ENCODE assay signal across 24 cellular contexts in the genomic region with DNA sequence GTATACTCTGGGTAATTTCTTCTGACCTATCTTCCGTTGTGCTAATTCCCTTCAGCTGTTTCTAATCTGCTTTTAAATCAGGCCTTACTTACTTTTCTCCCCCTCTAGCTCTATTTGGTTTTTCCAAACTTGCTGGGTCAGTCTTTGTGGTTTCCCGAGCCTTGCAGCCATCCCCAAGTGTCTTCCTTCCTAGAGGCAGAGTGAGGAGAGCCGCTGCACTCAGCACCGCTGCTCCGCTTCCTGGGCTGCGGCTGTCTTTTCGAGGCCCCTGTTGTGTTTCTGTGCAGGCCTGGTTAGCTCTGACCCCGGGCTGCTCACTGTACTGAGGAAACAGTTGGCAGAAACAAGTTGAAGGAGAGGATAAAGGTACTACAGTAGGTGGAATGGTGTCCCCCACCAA. TPM values are rescaled to one million over a fixed set of nuclear protein-coding genes. Genes with fewer than 3 reads are reported as not detected.
A peak's percentile ranks its signal among the peaks of the same experiment; 100 is the strongest.
DNase-seq lines count a peak whose midpoint lies in the region; ATAC-seq, FAIRE-seq and TF ChIP-seq lines count a peak whose summit lies in the region.
"Had no signal": no experiment of that assay in that cellular context is flagged by ENCODE, and none has a peak within 500 bp of the region (broad histone marks: within the 10 kb centered on the region; RNA-seq: fewer than 3 reads in every experiment).

No MANE protein-coding gene starts in this region.

- H3K4ac ChIP-seq in trophoblast cell (ENCODE audit: low read depth, low read length) = no peak overlapping the region

- H3K79me2 ChIP-seq in K562 (ENCODE audit: control insufficient read depth, insufficient read depth, low read length) (no peaks in the 10 kb centered on the region), trophoblast cell (ENCODE audit: control insufficient read depth, insufficient read depth, low read length, poor library complexity) (peaks cover 1% of the 10 kb centered on the region)

- TF ChIP-seq EP300 in K562 (IDR thresholded peaks at IDR 0.05; ENCODE audit: low read length) = no peak

- no peaks in the 10 kb centered on the region for H3K36me3 Mint-ChIP-seq in CD4-positive, alpha-beta memory T cell
- no peaks in the 10 kb centered on the region for H3K36me3 Mint-ChIP-seq in activated CD8-positive, alpha-beta T cell treated with anti-CD3 and anti-CD28 coated beads, Interleukin-2, amount 10 ng/mL, durations not matched to agents 7 days and 5 days (ENCODE audit: low read depth)
- H3K36me3 Mint-ChIP-seq: activated naive CD8-positive, alpha-beta T cell treated with anti-CD3 and anti-CD28 coated beads, Interleukin-2, amount 10 ng/mL, durations not matched to agents 7 days and 5 days; CD8-positive, alpha-beta memory T cell had no signal

- peak overlapping the region in 2 of 7 donors; percentile 42 to 59 for H3K27ac Mint-ChIP-seq in CD4-positive, alpha-beta memory T cell
- no peak overlapping the region for H3K27ac Mint-ChIP-seq in activated CD8-positive, alpha-beta T cell treated with anti-CD3 and anti-CD28 coated beads, Interleukin-2, amount 10 ng/mL, durations not matched to agents 7 days and 5 days
- H3K27ac Mint-ChIP-seq: activated naive CD8-positive, alpha-beta T cell treated with anti-CD3 and anti-CD28 coated beads, Interleukin-2, amount 10 ng/mL, durations not matched to agents 7 days and 5 days had no signal

- CTCF ChIA-PET in K562 (lab: Yijun Ruan, JAX; ENCODE audit: low intra/inter-chr PET ratio) = no interaction called here
- CTCF ChIA-PET in CD4-positive, alpha-beta memory T cell (lab: Charles Lee; ENCODE audit: partially characterized antibody) = interaction anchor here (1.1 to 1.2 kb wide), 2 partner anchors 17 to 175 kb away, joined by 4 read pairs; no protein-coding TSS in a partner anchor
- CTCF ChIA-PET in activated CD8-positive, alpha-beta T cell treated with anti-CD3 and anti-CD28 coated beads, Interleukin-2, amount 10 ng/mL, durations not matched to agents 7 days and 5 days (lab: Charles Lee) = no interaction called here

- no peak for TF ChIP-seq CTCF in K562 (IDR thresholded peaks at IDR 0.05 in 2 of 3, conservative IDR thresholded peaks at IDR 0.05 in 1 of 3; ENCODE audit: insufficient read depth in 2 of 3, low read depth in 1 of 3, low read length in 3 of 3)

- H4K12ac ChIP-seq in trophoblast cell (ENCODE audit: low read depth, low read length) = no peak overlapping the region

- H2AK5ac ChIP-seq in trophoblast cell (ENCODE audit: low read length) = no peak overlapping the region

- H4K8ac ChIP-seq in trophoblast cell (ENCODE audit: low read depth, low read length) = no peak overlapping the region

- H3K4me1 Mint-ChIP-seq in CD4-positive, alpha-beta memory T cell = peaks cover 10 to 16% (median 11%) of the 10 kb centered on the region in 4 donors
- peaks cover 4% of the 10 kb centered on the region for H3K4me1 Mint-ChIP-seq in activated CD8-positive, alpha-beta T cell treated with anti-CD3 and anti-CD28 coated beads, Interleukin-2, amount 10 ng/mL, durations not matched to agents 7 days and 5 days (ENCODE audit: low read depth)
- H3K4me1 Mint-ChIP-seq: activated naive CD8-positive, alpha-beta T cell treated with anti-CD3 and anti-CD28 coated beads, Interleukin-2, amount 10 ng/mL, durations not matched to agents 7 days and 5 days had no signal

- peaks cover 0 to 12% (median 0%) of the 10 kb centered on the region in 11 experiments; a peak in 5 of 22 replicates for H3K27me3 ChIP-seq in BLaER1 treated with 17β-estradiol and CSF1 and Interleukin-3, amounts not matched to agents 10 nM and 100 nM
- peaks cover 56 to 78% of the 10 kb centered on the region in 2 experiments; a peak in 4 of 5 replicates for H3K27me3 ChIP-seq in K562 (ENCODE audit: control insufficient read depth in 2 of 2, insufficient read depth in 2 of 2, low read length in 2 of 2)
- H3K27me3 ChIP-seq in trophoblast cell (ENCODE audit: insufficient read depth, low read length) = no peaks in the 10 kb centered on the region
- no peaks in the 10 kb centered on the region for H3K27me3 ChIP-seq in CD4-positive, alpha-beta memory T cell (ENCODE audit: insufficient read depth, low read length)

- H3K14ac ChIP-seq in trophoblast cell (ENCODE audit: low read length) = no peak overlapping the region

- peak overlapping the region in 3 of 11 experiments; percentile 26 to 51 (median 46); a peak in 4 of 22 replicates for H3K27ac ChIP-seq in BLaER1 treated with 17β-estradiol and CSF1 and Interleukin-3, amounts not matched to agents 10 nM and 100 nM
- H3K27ac ChIP-seq in K562 (ENCODE audit: extremely low read depth, low read depth, low read length) (no peak overlapping the region), trophoblast cell (ENCODE audit: low read depth, low read length) (peak overlapping the region; percentile 21)
- no peak overlapping the region for H3K27ac ChIP-seq in CD4-positive, alpha-beta memory T cell (ENCODE audit: low read depth, low read length)
- H3K27ac ChIP-seq: tibial artery had no signal

- no peak overlapping the region for H3K4me3 ChIP-seq in BLaER1 treated with 17β-estradiol and CSF1 and Interleukin-3, amounts not matched to agents 10 nM and 100 nM
- H3K4me3 ChIP-seq in K562 (no peak overlapping the region), trophoblast cell (ENCODE audit: low read depth, low read length) (no peak overlapping the region)
- H3K4me3 ChIP-seq in CD4-positive, alpha-beta memory T cell (ENCODE audit: low read length in 2 of 2) = no peak overlapping the region
- H3K4me3 ChIP-seq: tibial artery had no signal

- H3K4me3 Mint-ChIP-seq in CD4-positive, alpha-beta memory T cell = no peak overlapping the region
- H3K4me3 Mint-ChIP-seq in activated CD8-positive, alpha-beta T cell treated with anti-CD3 and anti-CD28 coated beads, Interleukin-2, amount 10 ng/mL, durations not matched to agents 7 days and 5 days = no peak overlapping the region
- H3K4me3 Mint-ChIP-seq: activated naive CD8-positive, alpha-beta T cell treated with anti-CD3 and anti-CD28 coated beads, Interleukin-2, amount 10 ng/mL, durations not matched to agents 7 days and 5 days had no signal

- DNase-seq in ELF-1 (ENCODE audit: low read depth, low spot score) (peak; percentile 37), K562 (ENCODE audit: extremely low read depth in 1 of 4, low spot score in 3 of 4) (no peak), trophoblast cell (no peak), iPS-NIHi7 (ENCODE audit: extremely low spot score) (no peak), HUDEP-2 (lab: John Stamatoyannopoulos, UW; ENCODE audit: unreplicated experiment in 76 of 76) (no peak)
- DNase-seq in CD4-positive, alpha-beta memory T cell = no peak
- DNase-seq in activated CD8-positive, alpha-beta T cell treated with anti-CD3 and anti-CD28 coated beads, Interleukin-2, amount 10 ng/mL, durations not matched to agents 7 days and 5 days = no peak
- DNase-seq: activated CD4-positive, alpha-beta T cell treated with anti-CD3 and anti-CD28 coated beads, Interleukin-2, amount 50 U/mL, for 48 hours; activated CD4-positive, CD25-positive, alpha-beta regulatory T cell; activated T-cell treated with anti-CD3 and anti-CD28 coated beads, Interleukin-2, amount 50 U/mL, for 48 hours; effector CD8-positive, alpha-beta T cell; foreskin melanocyte; MV-4-11; NCI-H1694 treated with DMSO at 0.1 percent for 48 hours; NCI-H69; stimulated activated naive CD4-positive, alpha-beta T cell; T-helper 9 cell had no signal

- FAIRE-seq in K562 (lab: Jason Lieb, UNC) = no peak
- FAIRE-seq: GM12892, kidney had no signal

- H2BK12ac ChIP-seq in trophoblast cell (ENCODE audit: low read length) = no peak overlapping the region

- H3K9me1 ChIP-seq in K562 (ENCODE audit: control insufficient read depth, insufficient read depth, low read length) = no peaks in the 10 kb centered on the region

- intact Hi-C loops in K562 (cut with micrococcal nuclease) = no loop called here
- intact Hi-C loops in CD4-positive, alpha-beta memory T cell (cut with micrococcal nuclease) = no loop called here

- H3K4me2 ChIP-seq in BLaER1 treated with 17β-estradiol and CSF1 and Interleukin-3, amounts not matched to agents 10 nM and 100 nM = peak overlapping the region; percentile 59 to 86 (median 76)
- H3K4me2 ChIP-seq in K562 (ENCODE audit: insufficient read depth, low read length) = no peak overlapping the region
- H3K4me2 ChIP-seq in trophoblast cell (ENCODE audit: low read length) = no peak overlapping the region

- WGBS in K562 (ENCODE audit: insufficient coverage, low coverage, missing lambda C conversion rate) = 9% methylated on average over 8 of the region's 8 CpGs
- WGBS in trophoblast cell (ENCODE audit: extremely low coverage, insufficient coverage, insufficient read length) = no CpG with 5 or more reads among the region's 8 CpGs

- TF ChIP-seq RAD21 in K562 (CRISPR knock-in tag; conservative IDR thresholded peaks at IDR 0.05 in 1 of 2, IDR thresholded peaks at IDR 0.05 in 1 of 2) = no peak

- peaks cover 11 to 38% (median 22%) of the 10 kb centered on the region in 11 experiments; a peak in 21 of 22 replicates for H3K9me3 ChIP-seq in BLaER1 treated with 17β-estradiol and CSF1 and Interleukin-3, amounts not matched to agents 10 nM and 100 nM (replicated peaks in 1 of 11)
- no peaks in the 10 kb centered on the region; the same call in 1 of the 2 replicates for H3K9me3 ChIP-seq in K562 (replicated peaks; ENCODE audit: control insufficient read depth, insufficient read depth, low read depth, low read length)
- H3K9me3 ChIP-seq in trophoblast cell (ENCODE audit: insufficient read depth, low read depth, low read length) = peaks cover 15% of the 10 kb centered on the region
- no peaks in the 10 kb centered on the region for H3K9me3 ChIP-seq in CD4-positive, alpha-beta memory T cell (ENCODE audit: control insufficient read depth in 1 of 2, low read length in 2 of 2)

- no TSS peak for BruUV-seq in K562 (replicated peaks; lab: Mats Ljungman, UMichigan)

- peaks cover 38 to 68% (median 57%) of the 10 kb centered on the region in 10 experiments for H3K4me1 ChIP-seq in BLaER1 treated with 17β-estradiol and CSF1 and Interleukin-3, amounts not matched to agents 10 nM and 100 nM
- H3K4me1 ChIP-seq in K562 (replicated peaks in 1 of 2; ENCODE audit: control insufficient read depth in 2 of 2, insufficient read depth in 2 of 2, low read length in 2 of 2) = peaks cover 0 to 30% of the 10 kb centered on the region in 2 experiments; a peak in 1 of 5 replicates
- H3K4me1 ChIP-seq in trophoblast cell (ENCODE audit: control insufficient read depth in 1 of 2, insufficient read depth in 2 of 2, low read length in 2 of 2) = peaks cover 30 to 44% of the 10 kb centered on the region in 2 experiments
- H3K4me1 ChIP-seq in CD4-positive, alpha-beta memory T cell (ENCODE audit: insufficient read depth, low read length) = no peaks in the 10 kb centered on the region
- H3K4me1 ChIP-seq: tibial artery had no signal

- H4K91ac ChIP-seq in trophoblast cell (ENCODE audit: low read depth, low read length) = peak overlapping the region; percentile 50

- ATAC-seq in K562 = no peak
- ATAC-seq in activated CD8-positive, alpha-beta T cell treated with anti-CD3 and anti-CD28 coated beads, Interleukin-2, amount 10 ng/mL, durations not matched to agents 7 days and 5 days = no peak

- peaks cover 0 to 31% (median 3%) of the 10 kb centered on the region in 11 experiments; a peak in 7 of 22 replicates for H4K20me1 ChIP-seq in BLaER1 treated with 17β-estradiol and CSF1 and Interleukin-3, amounts not matched to agents 10 nM and 100 nM
- no peaks in the 10 kb centered on the region; the same call in 1 of the 2 replicates for H4K20me1 ChIP-seq in K562 (replicated peaks; ENCODE audit: control insufficient read depth, insufficient read depth, low read length)

- no peak overlapping the region for H2BK120ac ChIP-seq in trophoblast cell (ENCODE audit: insufficient read depth, low read length, poor library complexity)

- H2BK5ac ChIP-seq in trophoblast cell (ENCODE audit: low read depth, low read length, poor library complexity) = no peak overlapping the region

- no peak overlapping the region for H3K18ac ChIP-seq in trophoblast cell (ENCODE audit: low read length)

- peak overlapping the region in 2 of 11 experiments; percentile 21 to 43; a peak in 4 of 22 replicates for H3K9ac ChIP-seq in BLaER1 treated with 17β-estradiol and CSF1 and Interleukin-3, amounts not matched to agents 10 nM and 100 nM
- H3K9ac ChIP-seq in K562 (ENCODE audit: insufficient read depth in 1 of 2, low read depth in 2 of 2, low read length in 2 of 2) (no peak overlapping the region; a peak in 1 of 4 replicates), trophoblast cell (ENCODE audit: low read length) (no peak overlapping the region)

- H2AFZ ChIP-seq in K562 (ENCODE audit: low read depth, low read length) = no peak overlapping the region
- H2AFZ ChIP-seq in trophoblast cell (ENCODE audit: insufficient read depth, low read length, poor library complexity) = no peak overlapping the region

- no peak for TF ChIP-seq POLR2A in K562 (conservative IDR thresholded peaks at IDR 0.05)

- POLR2A ChIA-PET in K562 (lab: Yijun Ruan, JAX) = interaction anchor here (0.5 kb wide), 1 partner anchor 14 kb away, joined by 3 read pairs; no protein-coding TSS in a partner anchor
- POLR2A ChIA-PET in CD4-positive, alpha-beta memory T cell (lab: Charles Lee; ENCODE audit: partially characterized antibody) = no interaction called here
- POLR2A ChIA-PET in activated CD8-positive, alpha-beta T cell treated with anti-CD3 and anti-CD28 coated beads, Interleukin-2, amount 10 ng/mL, durations not matched to agents 7 days and 5 days (lab: Charles Lee) = no interaction called here

- H3K79me1 ChIP-seq in trophoblast cell (ENCODE audit: low read length) = peaks cover 7% of the 10 kb centered on the region

- H3K9me3 Mint-ChIP-seq in CD4-positive, alpha-beta memory T cell = peaks cover 0 to 1% (median 0%) of the 10 kb centered on the region in 8 donors
- no peaks in the 10 kb centered on the region for H3K9me3 Mint-ChIP-seq in activated CD8-positive, alpha-beta T cell treated with anti-CD3 and anti-CD28 coated beads, Interleukin-2, amount 10 ng/mL, durations not matched to agents 7 days and 5 days (ENCODE audit: insufficient read depth)

- H3K36me3 ChIP-seq in BLaER1 treated with 17β-estradiol and CSF1 and Interleukin-3, amounts not matched to agents 10 nM and 100 nM = no peaks in the 10 kb centered on the region
- no peaks in the 10 kb centered on the region for H3K36me3 ChIP-seq in K562 (ENCODE audit: control insufficient read depth, insufficient read depth, low read length)
- peaks cover 3 to 14% of the 10 kb centered on the region in 2 experiments for H3K36me3 ChIP-seq in trophoblast cell (ENCODE audit: control insufficient read depth in 1 of 2, insufficient read depth in 2 of 2, low read length in 2 of 2)
- no peaks in the 10 kb centered on the region for H3K36me3 ChIP-seq in CD4-positive, alpha-beta memory T cell (ENCODE audit: insufficient read depth, low read length)
- H3K36me3 ChIP-seq: tibial artery had no signal

- H3K27me3 Mint-ChIP-seq in CD4-positive, alpha-beta memory T cell = no peaks in the 10 kb centered on the region
- no peaks in the 10 kb centered on the region for H3K27me3 Mint-ChIP-seq in activated CD8-positive, alpha-beta T cell treated with anti-CD3 and anti-CD28 coated beads, Interleukin-2, amount 10 ng/mL, durations not matched to agents 7 days and 5 days (ENCODE audit: low read depth)
- H3K27me3 Mint-ChIP-seq: CD8-positive, alpha-beta memory T cell had no signal

- in situ Hi-C loops in K562 (cut with MboI) = loop anchor here (10.0 kb wide), 1 partner anchor 172 kb away; no protein-coding TSS in a partner anchor

- H3K23ac ChIP-seq in trophoblast cell (ENCODE audit: low read length) = no peak overlapping the region

RNA-seq across cellular contexts. Expression of a gene that starts 10.7 kb away (rescaled TPM):
- 0.44 and 0.51 TPM in 2 replicates for total RNA-seq in K562 (2011; cell fraction: chromatin; rRNA removed; ENCODE audit: low replicate concordance)
- total RNA-seq in K562 (2011; cell fraction: nucleolus; rRNA removed) = 0.26 and 0.67 TPM in 2 replicates
- 0.37 and 0.61 TPM in 2 replicates for total RNA-seq in K562 (2011; cell fraction: nucleoplasm; rRNA removed)
- total RNA-seq in K562 (2014; rRNA removed) (0.04 TPM in 1 of 2 replicates, not detected in the other), K562 (2014; rRNA removed; fragmentation: Illumina TruSeq; extraction: Trizol) (0.04 TPM in 1 of 2 replicates, not detected in the other), K562 (2015; rRNA removed; fragmentation: Illumina TruSeq; extraction: Trizol) (not detected in 2 replicates), K562 (2021) (0.04 and 0.16 TPM in 2 replicates)
- polyA plus RNA-seq in K562 (2011; rRNA removed) (0.10 and 0.12 TPM in 2 replicates), K562 (2014; fragmentation: Illumina TruSeq; extraction: Trizol) (0.03 and 0.07 TPM in 2 replicates), K562 (2014; fragmentation: Nextera tagmentation; extraction: Ambion mirVana) (not detected), K562 (2014; rRNA removed) (0.07 and 0.17 TPM in 2 replicates)
- polyA plus RNA-seq in K562 (2011; cell fraction: cytosol; rRNA removed) = 0.09 and 0.19 TPM in 2 replicates
- 0.30 and 0.39 TPM in 2 replicates for polyA plus RNA-seq in K562 (2011; cell fraction: nucleus; rRNA removed)
- polyA plus RNA-seq in K562 (2012) = 0.12 and 0.19 TPM in 2 replicates
- 0.25 and 0.36 TPM in 2 replicates for polyA minus RNA-seq in K562 (2011; rRNA and poly(A)+ RNA removed)
- 0.46 TPM in 1 of 2 replicates, not detected in the other for polyA minus RNA-seq in K562 (2011; cell fraction: cytosol; rRNA and poly(A)+ RNA removed)
- polyA minus RNA-seq in K562 (2011; cell fraction: nucleus; rRNA and poly(A)+ RNA removed) = 0.11 and 0.13 TPM in 2 replicates
- polyA plus RNA-seq in trophoblast cell (2013) = 5.1 and 5.7 TPM in 2 replicates
- total RNA-seq in CD4-positive, alpha-beta memory T cell = under 1 TPM; 0.08 to 0.15 TPM
- polyA plus RNA-seq in CD4-positive, alpha-beta memory T cell = under 1 TPM in 1 of 2 donors, not detected in 1; 0.08 TPM
- not detected for total RNA-seq in activated CD8-positive, alpha-beta T cell treated with anti-CD3 and anti-CD28 coated beads, Interleukin-2, amount 10 ng/mL, durations not matched to agents 7 days and 5 days
- total RNA-seq: HT-29 had no signal
- polyA plus RNA-seq: CD8-positive, alpha-beta memory T cell had no signal

Comparison
In these comparisons a context has a peak if more than half of its experiments do, and no peak if none do; other contexts are left out.
1. H3K4me2 ChIP-seq: peak in BLaER1 treated with 17β-estradiol and CSF1 and Interleukin-3, amounts not matched to agents 10 nM and 100 nM (11 of 11); none in K562 (single experiment) and trophoblast cell (single experiment).